ENCODE assay signal across 8 cellular contexts in the genomic region with DNA sequence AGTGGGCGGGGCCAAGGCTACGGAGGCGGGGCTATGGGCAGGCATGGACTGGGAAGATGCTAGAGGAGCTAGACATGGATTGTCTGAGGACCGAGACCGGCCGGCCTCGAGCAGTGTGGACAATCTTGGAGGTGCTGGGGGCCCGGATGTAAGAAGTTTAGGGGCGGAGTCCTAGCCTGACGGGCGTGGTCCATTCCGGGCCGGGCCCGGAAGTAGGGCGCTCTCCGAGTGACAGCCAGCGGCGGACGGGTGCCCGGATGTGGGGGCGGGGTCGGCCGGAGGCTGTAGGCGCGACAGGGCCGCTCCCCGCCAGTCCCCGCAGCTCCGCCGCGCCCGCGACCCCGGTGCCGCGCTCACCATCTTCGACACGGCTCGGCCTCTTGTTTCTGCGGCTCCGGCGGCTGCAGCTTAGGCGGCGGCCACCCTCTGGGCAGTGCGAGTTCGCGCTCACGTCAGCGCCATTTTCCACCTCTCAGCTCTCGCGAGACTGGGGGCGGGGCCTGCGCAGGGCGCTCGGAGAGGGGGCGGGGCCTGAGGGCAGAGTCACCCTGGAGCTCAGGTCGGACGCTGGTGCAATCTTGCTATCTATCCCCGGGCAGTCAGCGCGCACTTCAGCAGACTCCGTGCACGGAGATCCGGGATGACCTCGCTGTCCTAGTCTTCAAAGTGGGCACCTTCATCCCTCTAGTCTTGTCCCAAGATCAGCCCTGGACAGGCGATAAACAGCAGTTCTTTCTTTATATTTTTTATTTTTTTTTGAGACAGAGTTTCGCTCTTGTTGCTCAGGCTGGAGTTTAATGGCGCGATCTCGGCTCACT. TPM values are rescaled to one million over a fixed set of nuclear protein-coding genes. Genes with fewer than 3 reads are reported as not detected.
DNase-seq lines count a peak whose midpoint lies in the region; ATAC-seq and TF ChIP-seq lines count a peak whose summit lies in the region.

ZNF414 (minus strand) TSS at position 481 of the 818 bp plus-strand sequence; CDS start at position 360, 121 bp downstream.

- peak within 1 kb of the TSS; percentile 59 to 100 (median 73) for H3K4me3 ChIP-seq in Peyer's patch
- peak within 1 kb of the TSS; percentile 58 to 96 for H3K4me3 ChIP-seq in esophagus (ENCODE audit: low read depth in 1 of 2, low read length in 2 of 2)
- H3K4me3 ChIP-seq in mucosa of stomach (ENCODE audit: low read length) = peak within 1 kb of the TSS; percentile 29

- no peaks in the 10 kb centered on the region for H3K9me3 Mint-ChIP-seq in activated T-cell treated with anti-CD3 and anti-CD28 coated beads, Interleukin-2, amount 50 U/mL, for 4 hours

- DNase-seq in DMS79 treated with DMSO at 0.1 percent for 48 hours (lab: John Stamatoyannopoulos, UW) = peak; percentile 92
- DNase-seq in Peyer's patch = peak; percentile 99
- peak; percentile 98 for DNase-seq in activated T-cell treated with anti-CD3 and anti-CD28 coated beads, Interleukin-2, amount 50 U/mL, for 4 hours
- peak; percentile 98 for DNase-seq in stimulated activated CD8-positive, alpha-beta memory T cell treated with anti-CD3 and anti-CD28 coated beads, Interleukin-4, amount 100 ng/mL, for 48 hours

- TF ChIP-seq CTCF in Peyer's patch (IDR thresholded peaks at IDR 0.05) = peak in 1 of 6 experiments; percentile 8

- peak; percentile 93 to 97 for TF ChIP-seq POLR2A in Peyer's patch (IDR thresholded peaks at IDR 0.05)

- peaks cover 51% of the 10 kb centered on the region for H3K4me1 Mint-ChIP-seq in activated T-cell treated with anti-CD3 and anti-CD28 coated beads, Interleukin-2, amount 50 U/mL, for 4 hours (ENCODE audit: low read depth)

- H3K36me3 ChIP-seq in KOPT-K1 (ENCODE audit: insufficient read depth, low read length) (peaks cover 13% of the 10 kb centered on the region), Peyer's patch (peaks cover 0 to 7% (median 0%) of the 10 kb centered on the region in 3 donors), esophagus (ENCODE audit: control insufficient read depth in 2 of 2, insufficient read depth in 2 of 2, low read length in 1 of 2) (peaks cover 0 to 3% of the 10 kb centered on the region in 2 donors), mucosa of stomach (ENCODE audit: control insufficient read depth, insufficient read depth, low read length) (peaks cover 5% of the 10 kb centered on the region)

- H3K27ac ChIP-seq in KOPT-K1 (ENCODE audit: low read depth, low read length, poor library complexity, severe bottlenecking) (peak within 1 kb of the TSS; percentile 97), Peyer's patch (peak within 1 kb of the TSS; percentile 95 to 100 (median 97)), esophagus (ENCODE audit: low read depth in 2 of 2, low read length in 1 of 2) (peak within 1 kb of the TSS; percentile 100)

- H3K9ac ChIP-seq in mucosa of stomach (ENCODE audit: low read length) = peak within 1 kb of the TSS; percentile 70

- ATAC-seq in GM21786 (IDR thresholded peaks at IDR 0.05; ENCODE audit: unreplicated experiment) = peak; percentile 90
- peak; percentile 87 to 91 for ATAC-seq in activated T-cell treated with anti-CD3 and anti-CD28 coated beads, Interleukin-2, amount 50 U/mL, for 4 hours

- no peaks in the 10 kb centered on the region for H3K27me3 Mint-ChIP-seq in activated T-cell treated with anti-CD3 and anti-CD28 coated beads, Interleukin-2, amount 50 U/mL, for 4 hours (ENCODE audit: low read depth)

- H3K4me1 ChIP-seq in Peyer's patch (peaks cover 5 to 25% (median 11%) of the 10 kb centered on the region in 4 donors), esophagus (ENCODE audit: control insufficient read depth in 2 of 2, insufficient read depth in 2 of 2, low read length in 1 of 2) (peaks cover 8 to 13% of the 10 kb centered on the region in 2 donors), mucosa of stomach (ENCODE audit: control insufficient read depth, insufficient read depth, low read length) (peaks cover 18% of the 10 kb centered on the region)

- WGBS in esophagus, 2 donors = 0 to 1% methylated on average over 64 to 70 of the region's 70 CpGs

- no peaks in the 10 kb centered on the region for H3K27me3 ChIP-seq in Peyer's patch
- no peaks in the 10 kb centered on the region for H3K27me3 ChIP-seq in esophagus (ENCODE audit: control insufficient read depth in 1 of 2, insufficient read depth in 2 of 2, low read length in 2 of 2)
- H3K27me3 ChIP-seq in mucosa of stomach (ENCODE audit: control insufficient read depth, insufficient read depth, low read length) = no peaks in the 10 kb centered on the region

- H3K9me3 ChIP-seq in KOPT-K1 (ENCODE audit: insufficient read depth, low read length, poor library complexity, severe bottlenecking) = no peaks in the 10 kb centered on the region
- no peaks in the 10 kb centered on the region for H3K9me3 ChIP-seq in Peyer's patch
- no peaks in the 10 kb centered on the region for H3K9me3 ChIP-seq in esophagus (ENCODE audit: control insufficient read depth in 2 of 2, insufficient read depth in 1 of 2, low read depth in 1 of 2, low read length in 1 of 2)
- H3K9me3 ChIP-seq in mucosa of stomach (ENCODE audit: control insufficient read depth, low read length) = no peaks in the 10 kb centered on the region

- H3K36me3 Mint-ChIP-seq in activated T-cell treated with anti-CD3 and anti-CD28 coated beads, Interleukin-2, amount 50 U/mL, for 4 hours (ENCODE audit: insufficient read depth) = no peaks in the 10 kb centered on the region

- H3K4me3 Mint-ChIP-seq in activated T-cell treated with anti-CD3 and anti-CD28 coated beads, Interleukin-2, amount 50 U/mL, for 4 hours = peak within 1 kb of the TSS; percentile 94

RNA-seq across cellular contexts. Expression of gene ZNF414, which starts in this region (rescaled TPM):
- total RNA-seq in Peyer's patch = 10 to 100 TPM; 12.4 to 45.2 (median 24.1) TPM
- 10 to 100 TPM; 27.8 to 31.2 (median 29.4) TPM for total RNA-seq in activated T-cell treated with anti-CD3 and anti-CD28 coated beads, Interleukin-2, amount 50 U/mL, for 4 hours
- 10 to 100 TPM; 22.6 to 27.2 TPM for polyA plus RNA-seq in esophagus

Comparison
In these comparisons a context has a peak if more than half of its experiments do, and no peak if none do; other contexts are left out.
1. Peak in every context shown above with its lines: DNase-seq, ATAC-seq, H3K4me3 ChIP-seq and H3K27ac ChIP-seq.